ENCODE assay signal across 8 cellular contexts in the genomic region with DNA sequence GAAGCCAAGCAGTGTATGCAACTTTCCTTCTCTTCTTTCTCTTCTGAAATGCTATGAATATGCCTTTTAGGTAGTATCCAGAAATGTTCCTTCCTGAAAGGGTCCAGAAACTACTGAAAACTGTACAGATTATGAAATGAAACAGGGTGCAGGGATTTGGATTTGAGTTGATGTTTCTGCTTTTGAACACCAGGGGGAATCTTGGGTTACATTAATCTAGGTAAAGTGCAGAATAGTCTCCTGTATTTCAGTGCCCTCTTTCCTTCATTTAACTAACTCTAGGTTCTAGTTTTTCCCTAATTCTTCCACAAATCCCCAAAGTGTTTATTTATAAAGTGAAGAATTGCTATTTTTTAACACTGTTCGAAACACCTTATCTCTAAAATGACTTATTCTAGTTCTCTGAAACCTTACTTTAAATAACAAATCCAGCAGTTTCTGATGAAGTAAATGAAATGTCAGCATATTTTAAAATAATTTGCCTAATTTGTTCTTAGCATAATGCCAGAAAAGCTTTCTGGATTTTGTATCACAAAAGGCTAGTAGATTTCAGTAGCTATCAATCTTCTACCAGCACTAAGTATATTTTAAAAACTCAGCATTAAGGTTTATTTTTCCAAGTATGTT.
DNase-seq lines count a peak whose midpoint lies in the region; ATAC-seq, FAIRE-seq and TF ChIP-seq lines count a peak whose summit lies in the region.

No MANE protein-coding gene starts in this region.

- TF ChIP-seq POLR2A in endothelial cell of umbilical vein (IDR thresholded peaks at IDR 0.05; ENCODE audit: low read depth, low read length): no peak

- POLR2A ChIA-PET in BJ (lab: Charles Lee) (no interaction called here), endothelial cell of umbilical vein (lab: Charles Lee) (no interaction called here)

- ATAC-seq in GM21447 (IDR thresholded peaks at IDR 0.05; ENCODE audit: unreplicated experiment) (peak; percentile 63), HG03139 (IDR thresholded peaks at IDR 0.05; ENCODE audit: unreplicated experiment) (no peak)

- TF ChIP-seq CTCF in BJ (IDR thresholded peaks at IDR 0.05; ENCODE audit: insufficient read depth, low read depth, low read length) (peak; percentile 60), endothelial cell of umbilical vein (IDR thresholded peaks at IDR 0.05; ENCODE audit: extremely low read depth in 1 of 2, insufficient read depth in 1 of 2, low read depth in 1 of 2, low read length in 2 of 2) (peak; percentile 21 to 44)

- H4K20me1 ChIP-seq in endothelial cell of umbilical vein (replicated peaks; ENCODE audit: control insufficient read depth, extremely low read depth, insufficient read depth, low read length): no peaks in the 10 kb centered on the region

- no peak for DNase-seq in BJ (ENCODE audit: low read depth)
- peak; percentile 39 for DNase-seq in NCI-H345 treated with DMSO at 0.1 percent for 48 hours (lab: John Stamatoyannopoulos, UW; ENCODE audit: unreplicated experiment)
- DNase-seq in endothelial cell of umbilical vein (ENCODE audit: low read depth, low spot score): peak; percentile 28
- DNase-seq in stromal cell of bone marrow (ENCODE audit: low read depth): peak; percentile 6
- DNase-seq in NCI-H2196 treated with DMSO at 0.1 percent for 48 hours (lab: John Stamatoyannopoulos, UW; ENCODE audit: unreplicated experiment): no peak
- no peak for DNase-seq in amniotic stem cell (lab: John Stamatoyannopoulos, UW)

- H3K4me3 ChIP-seq in BJ (ENCODE audit: low read depth, low read length) (no peak overlapping the region), endothelial cell of umbilical vein (replicated peaks in 1 of 3; ENCODE audit: insufficient read depth in 1 of 3, low read depth in 1 of 3, low read length in 3 of 3) (no peak overlapping the region)

- no TSS peak for BruUV-seq in endothelial cell of umbilical vein (replicated peaks; lab: Mats Ljungman, UMichigan)

- CTCF ChIA-PET in BJ (lab: Yijun Ruan, JAX): interaction anchor here (1.0 to 1.2 kb wide), 5 partner anchors 8 to 145 kb away, joined by 3 read pairs; no protein-coding TSS in a partner anchor
- CTCF ChIA-PET in endothelial cell of umbilical vein (lab: Charles Lee): interaction anchor here (0.7 to 2.8 kb wide), 6 partner anchors 11 to 584 kb away, joined by 4 to 34 read pairs (median 7); no protein-coding TSS in a partner anchor

- intact Hi-C loops in endothelial cell of umbilical vein (cut with micrococcal nuclease): loop anchor here (1.0 to 2.0 kb wide), 2 partner anchors 38 to 585 kb away; no protein-coding TSS in a partner anchor

- H2AFZ ChIP-seq in endothelial cell of umbilical vein (ENCODE audit: low read depth, low read length): no peak overlapping the region

- H3K9ac ChIP-seq in endothelial cell of umbilical vein (replicated peaks; ENCODE audit: extremely low read depth, insufficient read depth, low read length): no peak overlapping the region

- H3K4me2 ChIP-seq in endothelial cell of umbilical vein (ENCODE audit: insufficient read depth, low read length): no peak overlapping the region

- no peaks in the 10 kb centered on the region for H3K4me1 ChIP-seq in endothelial cell of umbilical vein (ENCODE audit: control insufficient read depth, extremely low read depth, insufficient read depth, low read length)

- FAIRE-seq in endothelial cell of umbilical vein (lab: Jason Lieb, UNC): peak; percentile 70

- H3K27ac ChIP-seq in endothelial cell of umbilical vein (ENCODE audit: insufficient read depth, low read depth, low read length): no peak overlapping the region

- H3K79me2 ChIP-seq in endothelial cell of umbilical vein (ENCODE audit: control insufficient read depth, insufficient read depth, low read length): no peaks in the 10 kb centered on the region

- H3K27me3 ChIP-seq in BJ (ENCODE audit: control insufficient read depth, insufficient read depth, low read length) (no peaks in the 10 kb centered on the region), endothelial cell of umbilical vein (ENCODE audit: control insufficient read depth in 2 of 2, insufficient read depth in 2 of 2, low read length in 2 of 2) (no peaks in the 10 kb centered on the region)

- no peaks in the 10 kb centered on the region for H3K9me3 ChIP-seq in endothelial cell of umbilical vein (replicated peaks; ENCODE audit: control insufficient read depth, insufficient read depth, low read length)

- H3K36me3 ChIP-seq in BJ (ENCODE audit: control insufficient read depth, insufficient read depth, low read length): no peaks in the 10 kb centered on the region
- H3K36me3 ChIP-seq in endothelial cell of umbilical vein (ENCODE audit: control insufficient read depth in 2 of 2, extremely low read depth in 1 of 2, insufficient read depth in 2 of 2, low read length in 2 of 2): no peaks in the 10 kb centered on the region

- H3K9me1 ChIP-seq in endothelial cell of umbilical vein (replicated peaks; ENCODE audit: control insufficient read depth, extremely low read depth, insufficient read depth, low read length): no peaks in the 10 kb centered on the region

- dilution Hi-C loops in endothelial cell of umbilical vein (cut with MboI; ENCODE audit: extremely low pct_ligation_motif_present, low sequenced_read_pairs): no loop called here

TF ChIP-seq in endothelial cell of umbilical vein, 7 proteins besides CTCF, POLR2A, EP300 and RAD21:
- no peak for TF ChIP-seq MYC (IDR thresholded peaks at IDR 0.05; ENCODE audit: low read depth, low read length)
- TF ChIP-seq POLR2AphosphoS5 (IDR thresholded peaks at IDR 0.05; ENCODE audit: insufficient read depth, low read depth, low read length): no peak
- no peak for TF ChIP-seq MAX (IDR thresholded peaks at IDR 0.05; ENCODE audit: insufficient read depth, insufficient read length)
- TF ChIP-seq EZH2 (IDR thresholded peaks at IDR 0.05; ENCODE audit: borderline replicate concordance, low read depth, low read length, severe bottlenecking): no peak
- TF ChIP-seq JUN (IDR thresholded peaks at IDR 0.05; ENCODE audit: borderline replicate concordance, insufficient read depth, insufficient read length, low read depth): no peak
- TF ChIP-seq FOS (IDR thresholded peaks at IDR 0.05; ENCODE audit: borderline replicate concordance, insufficient read depth, low read length): no peak
- no peak for TF ChIP-seq GATA2 (IDR thresholded peaks at IDR 0.05; ENCODE audit: insufficient read depth, insufficient read length, low read depth, low read length)

Comparison
In these comparisons a context has a peak if more than half of its experiments do, and no peak if none do; other contexts are left out.
1. DNase-seq: peak in NCI-H345 treated with DMSO at 0.1 percent for 48 hours (single experiment), endothelial cell of umbilical vein (single experiment) and stromal cell of bone marrow (single experiment); none in BJ (single experiment), NCI-H2196 treated with DMSO at 0.1 percent for 48 hours (single experiment) and amniotic stem cell (single experiment).